17 cellular contexts compared by ENCODE assay signal in genomic region chr9:123649909-123650308, GRCh38.
A peak's percentile ranks its signal among the peaks of the same experiment; 100 is the strongest.
DNase-seq lines count a peak whose midpoint lies in the region; ATAC-seq, FAIRE-seq and TF ChIP-seq lines count a peak whose summit lies in the region.
"Had no signal": no experiment of that assay in that cellular context is flagged by ENCODE, and none has a peak within 500 bp of the region (broad histone marks: within the 10 kb centered on the region; RNA-seq: fewer than 3 reads in every experiment).

No MANE protein-coding gene starts in this region.

- H3K4me1 ChIP-seq in K562 (replicated peaks in 1 of 2; ENCODE audit: control insufficient read depth in 2 of 2, insufficient read depth in 2 of 2, low read length in 2 of 2) = peaks cover 8% of the 10 kb centered on the region in 2 experiments; a peak in 4 of 5 replicates
- no peaks in the 10 kb centered on the region for H3K4me1 ChIP-seq in CD8-positive, alpha-beta T cell (ENCODE audit: insufficient read depth, low read length)

- intact Hi-C loops in activated CD4-positive, alpha-beta T cell treated with anti-CD3 and anti-CD28 coated beads, Interleukin-2, amount 10 ng/mL, durations not matched to agents 24 days and 14 days (cut with micrococcal nuclease) = no loop called here
- intact Hi-C loops in K562 (cut with micrococcal nuclease) = no loop called here
- intact Hi-C loops in CD8-positive, alpha-beta T cell (cut with DNase I, micrococcal nuclease) = no loop called here

- TF ChIP-seq POLR2A in K562 (conservative IDR thresholded peaks at IDR 0.05) = no peak

- peaks cover 6% of the 10 kb centered on the region for H3K4me1 Mint-ChIP-seq in activated CD4-positive, alpha-beta T cell treated with anti-CD3 and anti-CD28 coated beads, Interleukin-2, amount 10 ng/mL, durations not matched to agents 24 days and 14 days
- H3K4me1 Mint-ChIP-seq in CD8-positive, alpha-beta T cell (ENCODE audit: low read depth) = no peaks in the 10 kb centered on the region
- H3K4me1 Mint-ChIP-seq: CD14-positive monocyte; CD8-positive, alpha-beta memory T cell had no signal

- BruUV-seq in K562 (replicated peaks; lab: Mats Ljungman, UMichigan) = no TSS peak

- DNase-seq in activated CD4-positive, alpha-beta T cell treated with anti-CD3 and anti-CD28 coated beads, Interleukin-2, amount 10 ng/mL, durations not matched to agents 24 days and 14 days = peak; percentile 34
- no peak for DNase-seq in activated CD4-positive, alpha-beta T cell treated with anti-CD3 and anti-CD28 coated beads for 1 hour
- no peak for DNase-seq in D721Med (ENCODE audit: insufficient read length, low spot score)
- peak; percentile 17 for DNase-seq in GM20000 (ENCODE audit: low spot score)
- no peak for DNase-seq in K562 (ENCODE audit: extremely low read depth in 1 of 4, low spot score in 3 of 4)
- no peak for DNase-seq in CD8-positive, alpha-beta T cell
- DNase-seq in SHP77 treated with DMSO at 0.1 percent for 48 hours (lab: John Stamatoyannopoulos, UW) = no peak
- DNase-seq: Caco-2; CD8-positive, alpha-beta memory T cell; DMS 273 treated with DMSO at 0.1 percent for 48 hours; H9 had no signal

- H3K27me3 Mint-ChIP-seq in activated CD4-positive, alpha-beta T cell treated with anti-CD3 and anti-CD28 coated beads, Interleukin-2, amount 10 ng/mL, durations not matched to agents 24 days and 14 days = no peaks in the 10 kb centered on the region
- H3K27me3 Mint-ChIP-seq in CD8-positive, alpha-beta T cell (ENCODE audit: low read depth) = no peaks in the 10 kb centered on the region
- H3K27me3 Mint-ChIP-seq: CD8-positive, alpha-beta memory T cell; IgD-negative memory B cell had no signal

- no peak overlapping the region for H3K9ac ChIP-seq in K562 (ENCODE audit: insufficient read depth in 1 of 2, low read depth in 2 of 2, low read length in 2 of 2)
- H3K9ac ChIP-seq: KMS-11 had no signal

- H3K36me3 Mint-ChIP-seq in activated CD4-positive, alpha-beta T cell treated with anti-CD3 and anti-CD28 coated beads, Interleukin-2, amount 10 ng/mL, durations not matched to agents 24 days and 14 days (ENCODE audit: low read depth) = peaks cover 6% of the 10 kb centered on the region
- H3K36me3 Mint-ChIP-seq in CD8-positive, alpha-beta T cell = peaks cover 48% of the 10 kb centered on the region

- POLR2A ChIA-PET in K562 (lab: Yijun Ruan, JAX) = no interaction called here
- POLR2A ChIA-PET in CD8-positive, alpha-beta T cell (lab: Charles Lee) = no interaction called here

- no peak overlapping the region for H3K4me2 ChIP-seq in K562 (ENCODE audit: insufficient read depth, low read length)
- H3K4me2 ChIP-seq: GM23338, KMS-11 had no signal

- TF ChIP-seq CTCF in D721Med (IDR thresholded peaks at IDR 0.05; ENCODE audit: insufficient read depth, missing control alignments) (no peak), GM20000 (IDR thresholded peaks at IDR 0.05; ENCODE audit: extremely low read depth, missing control alignments) (no peak), K562 (IDR thresholded peaks at IDR 0.05 in 2 of 3, conservative IDR thresholded peaks at IDR 0.05 in 1 of 3; ENCODE audit: insufficient read depth in 2 of 3, low read depth in 1 of 3, low read length in 3 of 3) (no peak)
- TF ChIP-seq CTCF in CD8-positive, alpha-beta T cell (IDR thresholded peaks at IDR 0.05) = no peak

- no peak overlapping the region for H3K27ac Mint-ChIP-seq in activated CD4-positive, alpha-beta T cell treated with anti-CD3 and anti-CD28 coated beads, Interleukin-2, amount 10 ng/mL, durations not matched to agents 24 days and 14 days
- no peak overlapping the region for H3K27ac Mint-ChIP-seq in CD8-positive, alpha-beta T cell
- H3K27ac Mint-ChIP-seq: CD14-positive monocyte; CD8-positive, alpha-beta memory T cell; GM23338; H9; IgD-negative memory B cell had no signal

- CTCF ChIA-PET in K562 (lab: Yijun Ruan, JAX; ENCODE audit: low intra/inter-chr PET ratio) = no interaction called here
- CTCF ChIA-PET in CD8-positive, alpha-beta T cell (lab: Charles Lee) = no interaction called here

- H3K9me3 Mint-ChIP-seq in activated CD4-positive, alpha-beta T cell treated with anti-CD3 and anti-CD28 coated beads, Interleukin-2, amount 10 ng/mL, durations not matched to agents 24 days and 14 days = no peaks in the 10 kb centered on the region
- peaks cover 3% of the 10 kb centered on the region for H3K9me3 Mint-ChIP-seq in CD8-positive, alpha-beta T cell
- H3K9me3 Mint-ChIP-seq: CD14-positive monocyte, GM23338, H9 had no signal

- no peaks in the 10 kb centered on the region for H4K20me1 ChIP-seq in K562 (replicated peaks; ENCODE audit: control insufficient read depth, insufficient read depth, low read length)

- no peaks in the 10 kb centered on the region for H3K9me1 ChIP-seq in K562 (ENCODE audit: control insufficient read depth, insufficient read depth, low read length)

- TF ChIP-seq EP300 in K562 (IDR thresholded peaks at IDR 0.05; ENCODE audit: low read length) = no peak

- no peaks in the 10 kb centered on the region for H3K27me3 ChIP-seq in K562 (ENCODE audit: control insufficient read depth in 2 of 2, insufficient read depth in 2 of 2, low read length in 2 of 2)
- H3K27me3 ChIP-seq in CD8-positive, alpha-beta T cell (ENCODE audit: insufficient read depth, low read length) = no peaks in the 10 kb centered on the region

- H3K9me3 ChIP-seq in K562 (replicated peaks; ENCODE audit: control insufficient read depth, insufficient read depth, low read depth, low read length) = no peaks in the 10 kb centered on the region
- H3K9me3 ChIP-seq in CD8-positive, alpha-beta T cell (ENCODE audit: low read length) = no peaks in the 10 kb centered on the region
- H3K9me3 ChIP-seq: Caco-2 had no signal

- no peak overlapping the region for H3K4me3 ChIP-seq in K562
- no peak overlapping the region for H3K4me3 ChIP-seq in CD8-positive, alpha-beta T cell (ENCODE audit: low read depth, low read length)
- H3K4me3 ChIP-seq: GM23338 had no signal

- whole genome bisulfite sequencing in K562 (ENCODE audit: insufficient coverage, low coverage, missing lambda C conversion rate) = 88% methylated on average over 3 of the region's 3 CpGs

- no peak overlapping the region for H2AFZ ChIP-seq in K562 (ENCODE audit: low read depth, low read length)
- H2AFZ ChIP-seq: GM23338 had no signal

- H3K79me2 ChIP-seq in K562 (ENCODE audit: control insufficient read depth, insufficient read depth, low read length) = no peaks in the 10 kb centered on the region

- FAIRE-seq in D721Med (lab: Jason Lieb, UNC) (peak; percentile 88), K562 (lab: Jason Lieb, UNC) (peak; percentile 26)

- H3K4me3 Mint-ChIP-seq in activated CD4-positive, alpha-beta T cell treated with anti-CD3 and anti-CD28 coated beads, Interleukin-2, amount 10 ng/mL, durations not matched to agents 24 days and 14 days = no peak overlapping the region
- no peak overlapping the region for H3K4me3 Mint-ChIP-seq in CD8-positive, alpha-beta T cell
- H3K4me3 Mint-ChIP-seq: CD14-positive monocyte; CD8-positive, alpha-beta memory T cell; GM23338; H9; IgD-negative memory B cell had no signal

- no peak for ATAC-seq in K562
- no peak for ATAC-seq in CD8-positive, alpha-beta T cell
- ATAC-seq in GM18861 (IDR thresholded peaks at IDR 0.05; ENCODE audit: unreplicated experiment) = no peak
- ATAC-seq: GM23338 had no signal

- in situ Hi-C loops in K562 (cut with MboI) = no loop called here

- H3K36me3 ChIP-seq in K562 (ENCODE audit: control insufficient read depth, insufficient read depth, low read length) = peaks cover 2% of the 10 kb centered on the region; the same call in 1 of the 3 replicates
- H3K36me3 ChIP-seq in CD8-positive, alpha-beta T cell (ENCODE audit: insufficient read depth, low read length) = no peaks in the 10 kb centered on the region

- no peak for TF ChIP-seq RAD21 in K562 (CRISPR knock-in tag; conservative IDR thresholded peaks at IDR 0.05 in 1 of 2, IDR thresholded peaks at IDR 0.05 in 1 of 2)

- no peak overlapping the region for H3K27ac ChIP-seq in K562 (ENCODE audit: extremely low read depth, low read depth, low read length)
- H3K27ac ChIP-seq in CD8-positive, alpha-beta T cell (ENCODE audit: low read depth, low read length) = no peak overlapping the region
- H3K27ac ChIP-seq: 22Rv1, KMS-11 had no signal

TF ChIP-seq in K562, 482 proteins besides CTCF, POLR2A, EP300 and RAD21:
- no peak for TF ChIP-seq PML (IDR thresholded peaks at IDR 0.05; ENCODE audit: low read length)

Comparison
In these comparisons a context has a peak if more than half of its experiments do, and no peak if none do; other contexts are left out.
1. DNase-seq: peak in activated CD4-positive, alpha-beta T cell treated with anti-CD3 and anti-CD28 coated beads, Interleukin-2, amount 10 ng/mL, durations not matched to agents 24 days and 14 days (single experiment) and GM20000 (single experiment); none in activated CD4-positive, alpha-beta T cell treated with anti-CD3 and anti-CD28 coated beads for 1 hour (single experiment), D721Med (single experiment), K562 (0 of 4), CD8-positive, alpha-beta T cell (0 of 7) and SHP77 treated with DMSO at 0.1 percent for 48 hours (single experiment).